7 cellular contexts compared by ENCODE assay signal in the genomic region with DNA sequence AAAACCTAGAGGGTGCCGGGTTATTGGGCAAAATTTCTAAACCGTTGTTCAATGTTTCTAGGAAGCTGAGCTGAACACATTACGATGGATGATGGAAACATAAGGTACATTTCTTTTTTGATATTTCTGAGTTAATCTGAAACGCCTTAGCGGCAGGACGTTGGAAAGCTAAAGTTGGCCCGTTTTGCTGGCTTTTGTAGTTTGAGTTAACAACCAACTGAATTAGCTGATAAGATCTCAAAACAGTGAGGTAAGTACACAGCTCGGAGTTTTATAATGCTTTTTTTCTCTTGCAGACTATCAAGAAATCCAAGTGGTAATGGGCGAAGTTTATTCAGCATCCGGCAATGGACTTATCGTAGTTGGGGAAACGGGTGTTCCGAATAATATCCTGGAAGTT.
DNase-seq lines count a peak whose midpoint lies in the region; ATAC-seq and TF ChIP-seq lines count a peak whose summit lies in the region.

No MANE protein-coding gene starts in this region.

- H3K4me3 ChIP-seq in HL-60 (replicated peaks; ENCODE audit: insufficient read depth, low read length) = peak overlapping the region; percentile 70
- H3K4me3 ChIP-seq in iPS-15b (ENCODE audit: low read depth, low read length) = peak overlapping the region; percentile 69

- CTCF ChIA-PET in activated CD8-positive, alpha-beta T cell treated with anti-CD3 and anti-CD28 coated beads, Interleukin-2, amount 10 ng/mL, durations not matched to agents 7 days and 5 days (lab: Charles Lee) = interaction anchor here (1.2 kb wide), 1 partner anchor 74 kb away, joined by 11 read pairs; a partner anchor contains a TSS

- H3K27ac ChIP-seq in HL-60 (replicated peaks) = peak overlapping the region; percentile 90

- H3K27me3 Mint-ChIP-seq in activated CD8-positive, alpha-beta T cell treated with anti-CD3 and anti-CD28 coated beads, Interleukin-2, amount 10 ng/mL, durations not matched to agents 7 days and 5 days (ENCODE audit: low read depth) = no peaks in the 10 kb centered on the region
- no peaks in the 10 kb centered on the region for H3K27me3 Mint-ChIP-seq in stimulated activated naive B cell treated with anti-CD40 and anti-IgM and Interleukin-4, amounts not matched to agents 10 μg/mL and 1 μg/mL and 100 μg/mL, for 72 hours

- H3K36me3 ChIP-seq in iPS-15b (ENCODE audit: control insufficient read depth, insufficient read depth, low read length) = no peaks in the 10 kb centered on the region

- peak overlapping the region; percentile 90 for H3K9ac ChIP-seq in iPS-15b (ENCODE audit: low read depth, low read length)

- H3K9me3 ChIP-seq in iPS-15b (ENCODE audit: control insufficient read depth, insufficient read depth, low read length) = no peaks in the 10 kb centered on the region

- POLR2A ChIA-PET in activated CD8-positive, alpha-beta T cell treated with anti-CD3 and anti-CD28 coated beads, Interleukin-2, amount 10 ng/mL, durations not matched to agents 7 days and 5 days (lab: Charles Lee) = no interaction called here

- DNase-seq in HL-60 (ENCODE audit: low read depth in 1 of 2, low spot score in 1 of 2) (peak in 1 of 2 experiments; percentile 36), NOMO-1 treated with DMSO at 0.1 percent for 48 hours (lab: John Stamatoyannopoulos, UW; ENCODE audit: unreplicated experiment) (no peak), NCI-H1092 (lab: John Stamatoyannopoulos, UW) (no peak)
- DNase-seq in activated CD8-positive, alpha-beta T cell treated with anti-CD3 and anti-CD28 coated beads, Interleukin-2, amount 10 ng/mL, durations not matched to agents 7 days and 5 days = no peak
- no peak for DNase-seq in stimulated activated naive B cell treated with anti-CD40 and anti-IgM and Interleukin-4, amounts not matched to agents 10 μg/mL and 1 μg/mL and 100 μg/mL, for 72 hours
- no peak for DNase-seq in activated CD8-positive, alpha-beta memory T cell treated with anti-CD3 and anti-CD28 coated beads for 24 hours

- H3K36me3 Mint-ChIP-seq in activated CD8-positive, alpha-beta T cell treated with anti-CD3 and anti-CD28 coated beads, Interleukin-2, amount 10 ng/mL, durations not matched to agents 7 days and 5 days (ENCODE audit: low read depth) = peaks cover 51% of the 10 kb centered on the region
- peaks cover 42 to 52% of the 10 kb centered on the region in 2 donors for H3K36me3 Mint-ChIP-seq in stimulated activated naive B cell treated with anti-CD40 and anti-IgM and Interleukin-4, amounts not matched to agents 10 μg/mL and 1 μg/mL and 100 μg/mL, for 72 hours

- H3K9me3 Mint-ChIP-seq in activated CD8-positive, alpha-beta T cell treated with anti-CD3 and anti-CD28 coated beads, Interleukin-2, amount 10 ng/mL, durations not matched to agents 7 days and 5 days (ENCODE audit: insufficient read depth) = no peaks in the 10 kb centered on the region
- peaks cover 2 to 4% of the 10 kb centered on the region in 2 donors for H3K9me3 Mint-ChIP-seq in stimulated activated naive B cell treated with anti-CD40 and anti-IgM and Interleukin-4, amounts not matched to agents 10 μg/mL and 1 μg/mL and 100 μg/mL, for 72 hours

- peak overlapping the region; percentile 95 for H3K27ac Mint-ChIP-seq in activated CD8-positive, alpha-beta T cell treated with anti-CD3 and anti-CD28 coated beads, Interleukin-2, amount 10 ng/mL, durations not matched to agents 7 days and 5 days
- peak overlapping the region; percentile 99 for H3K27ac Mint-ChIP-seq in stimulated activated naive B cell treated with anti-CD40 and anti-IgM and Interleukin-4, amounts not matched to agents 10 μg/mL and 1 μg/mL and 100 μg/mL, for 72 hours

- no peak for TF ChIP-seq CTCF in HL-60 (IDR thresholded peaks at IDR 0.05; ENCODE audit: insufficient read depth, low read length)

- peaks cover 4% of the 10 kb centered on the region for H3K4me1 ChIP-seq in iPS-15b (ENCODE audit: control insufficient read depth, insufficient read depth, low read length)

- H3K4me1 Mint-ChIP-seq in activated CD8-positive, alpha-beta T cell treated with anti-CD3 and anti-CD28 coated beads, Interleukin-2, amount 10 ng/mL, durations not matched to agents 7 days and 5 days (ENCODE audit: low read depth) = peaks cover 28% of the 10 kb centered on the region
- H3K4me1 Mint-ChIP-seq in stimulated activated naive B cell treated with anti-CD40 and anti-IgM and Interleukin-4, amounts not matched to agents 10 μg/mL and 1 μg/mL and 100 μg/mL, for 72 hours = peaks cover 18 to 50% of the 10 kb centered on the region in 2 donors

- H3K27me3 ChIP-seq in HL-60 (ENCODE audit: insufficient read depth, poor library complexity, severe bottlenecking) (no peaks in the 10 kb centered on the region), iPS-15b (ENCODE audit: control insufficient read depth, insufficient read depth, low read length) (no peaks in the 10 kb centered on the region)

- ATAC-seq in activated CD8-positive, alpha-beta T cell treated with anti-CD3 and anti-CD28 coated beads, Interleukin-2, amount 10 ng/mL, durations not matched to agents 7 days and 5 days = no peak
- no peak for ATAC-seq in stimulated activated naive B cell treated with anti-CD40 and anti-IgM and Interleukin-4, amounts not matched to agents 10 μg/mL and 1 μg/mL and 100 μg/mL, for 72 hours (replicated peaks)

- H3K4me3 Mint-ChIP-seq in activated CD8-positive, alpha-beta T cell treated with anti-CD3 and anti-CD28 coated beads, Interleukin-2, amount 10 ng/mL, durations not matched to agents 7 days and 5 days = peak overlapping the region; percentile 88
- peak overlapping the region; percentile 90 to 94 for H3K4me3 Mint-ChIP-seq in stimulated activated naive B cell treated with anti-CD40 and anti-IgM and Interleukin-4, amounts not matched to agents 10 μg/mL and 1 μg/mL and 100 μg/mL, for 72 hours
